Comparison of ENCODE assay signal across 15 cellular contexts in the genomic region with DNA sequence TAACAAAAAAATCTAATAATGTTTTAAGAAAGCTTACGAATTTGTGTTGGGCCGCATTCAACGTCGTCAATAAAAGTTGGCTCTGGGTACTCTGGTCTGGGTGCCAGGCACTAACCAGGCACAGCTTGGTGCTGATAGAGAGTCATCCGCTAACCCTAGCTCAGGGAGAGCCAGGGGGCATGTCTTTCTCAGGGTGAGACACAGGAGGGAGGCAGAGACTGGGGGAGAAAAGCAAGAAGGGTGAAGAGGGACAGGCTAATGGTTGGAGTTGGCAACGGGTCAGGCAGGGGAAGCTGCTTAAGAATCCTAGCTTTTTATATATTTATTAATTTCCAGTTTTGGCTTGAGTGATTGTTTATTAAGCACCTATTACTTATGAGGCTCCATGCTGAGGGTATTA.
DNase-seq lines count a peak whose midpoint lies in the region; ATAC-seq, FAIRE-seq and TF ChIP-seq lines count a peak whose summit lies in the region.
"Had no signal": no experiment of that assay in that cellular context is flagged by ENCODE, and none has a peak within 500 bp of the region (broad histone marks: within the 10 kb centered on the region; RNA-seq: fewer than 3 reads in every experiment).

No MANE protein-coding gene starts in this region.

- no peaks in the 10 kb centered on the region for H3K36me3 ChIP-seq in H1 (ENCODE audit: control insufficient read depth in 2 of 4, insufficient read depth in 4 of 4, low read length in 3 of 4)
- H3K36me3 ChIP-seq in mesendoderm (ENCODE audit: control insufficient read depth, insufficient read depth, low read length): no peaks in the 10 kb centered on the region
- H3K36me3 ChIP-seq: stomach had no signal

- no peak for FAIRE-seq in H1 (lab: Jason Lieb, UNC)
- FAIRE-seq: astrocyte had no signal

- H3K79me2 ChIP-seq in H1 (ENCODE audit: control insufficient read depth in 1 of 2, insufficient read depth in 2 of 2, low read length in 2 of 2) (no peaks in the 10 kb centered on the region), mesendoderm (ENCODE audit: control insufficient read depth, insufficient read depth, low read length) (no peaks in the 10 kb centered on the region)

- H3K36me3 Mint-ChIP-seq in activated CD4-positive, alpha-beta memory T cell treated with anti-CD3 and anti-CD28 coated beads, Interleukin-2, amount 10 ng/mL, durations not matched to agents 7 days and 5 days (ENCODE audit: low read depth): no peaks in the 10 kb centered on the region

- ATAC-seq in left colon: no peak

- H3K14ac ChIP-seq in H1 (ENCODE audit: insufficient read length): no peak overlapping the region

- in situ Hi-C loops in GM13977 (cut with MboI; ENCODE audit: low pct_unique_long_range_greater_than_20kb, low sequenced_read_pairs, unreplicated experiment): no loop called here

- H3K4ac ChIP-seq in H1 (replicated peaks; ENCODE audit: insufficient read length, low read depth, low read length) (no peak overlapping the region), mesendoderm (ENCODE audit: low read depth, low read length) (no peak overlapping the region)

- H2AFZ ChIP-seq in H1 (ENCODE audit: low read length): no peak overlapping the region

- no peak overlapping the region for H4K8ac ChIP-seq in H1 (ENCODE audit: extremely low read depth, insufficient read depth, low read length)
- H4K8ac ChIP-seq in mesendoderm (ENCODE audit: low read depth, low read length): no peak overlapping the region

- no peak overlapping the region for H3K56ac ChIP-seq in H1 (replicated peaks; ENCODE audit: insufficient read length, low read depth, low read length)
- no peak overlapping the region for H3K56ac ChIP-seq in mesendoderm (ENCODE audit: low read length)

- CTCF ChIA-PET in H1 (lab: Charles Lee; ENCODE audit: partially characterized antibody): interaction anchor here (0.7 to 3.7 kb wide), 13 partner anchors 9 to 322 kb away, joined by 3 to 15 read pairs (median 3); no protein-coding TSS in a partner anchor
- CTCF ChIA-PET in activated CD4-positive, alpha-beta memory T cell treated with anti-CD3 and anti-CD28 coated beads, Interleukin-2, amount 10 ng/mL, durations not matched to agents 7 days and 5 days (lab: Charles Lee): interaction anchor here (0.6 to 2.3 kb wide), 5 partner anchors 13 to 430 kb away, joined by 3 to 9 read pairs (median 4); no protein-coding TSS in a partner anchor

- no peak overlapping the region for H3K23ac ChIP-seq in H1 (ENCODE audit: insufficient read length)
- no peak overlapping the region for H3K23ac ChIP-seq in mesendoderm (ENCODE audit: low read length)

- no peaks in the 10 kb centered on the region for H4K20me1 ChIP-seq in H1 (replicated peaks in 1 of 2; ENCODE audit: control insufficient read depth in 1 of 2, insufficient read depth in 2 of 2, low read length in 2 of 2)

- TF ChIP-seq CTCF in GM13977 (IDR thresholded peaks at IDR 0.05; ENCODE audit: extremely low read depth, insufficient read depth, missing control alignments): peak; percentile 54
- TF ChIP-seq CTCF in H1 (IDR thresholded peaks at IDR 0.05; ENCODE audit: control extremely low read depth in 1 of 3, insufficient read depth in 1 of 3, low read depth in 1 of 3, low read length in 3 of 3): peak in 2 of 3 experiments; percentile 21 to 24; a peak in 1 of 4 replicates

- no peak for TF ChIP-seq EP300 in H1 (IDR thresholded peaks at IDR 0.05; ENCODE audit: borderline replicate concordance in 1 of 2, low read depth in 2 of 2, low read length in 2 of 2)

- no peak overlapping the region for H2AK5ac ChIP-seq in H1 (ENCODE audit: low read depth, low read length)
- H2AK5ac ChIP-seq in mesendoderm (ENCODE audit: low read length): no peak overlapping the region

- H3K4me1 ChIP-seq in H1 (replicated peaks in 1 of 4; ENCODE audit: control insufficient read depth in 3 of 4, insufficient read depth in 4 of 4, low read length in 3 of 4) (peaks cover 5 to 27% (median 11%) of the 10 kb centered on the region in 4 experiments; a peak in 6 of 7 replicates), mesendoderm (ENCODE audit: control insufficient read depth, low read depth, low read length) (peaks cover 6% of the 10 kb centered on the region)
- H3K4me1 ChIP-seq: stomach had no signal

- peak overlapping the region; percentile 5 for H4K91ac ChIP-seq in H1 (replicated peaks; ENCODE audit: insufficient read length, low read length)

- H2BK12ac ChIP-seq in H1 (ENCODE audit: low read depth, low read length): no peak overlapping the region

- WGBS in H1 (ENCODE audit: extremely low coverage in 1 of 2, insufficient coverage in 1 of 2, insufficient read length in 1 of 2, insufficient replicate concordance in 2 of 2, low coverage in 1 of 2, low lambda C conversion rate in 2 of 2, missing lambda C conversion rate in 1 of 2), 2 experiments: 85% methylated on average over 6 of the region's 6 CpGs; no CpG with 5 or more reads in 1 of the 2 experiments
- WGBS in mesendoderm (ENCODE audit: extremely low coverage, insufficient coverage, low lambda C conversion rate): no CpG with 5 or more reads among the region's 6 CpGs

- no peak overlapping the region for H3K4me3 Mint-ChIP-seq in activated CD4-positive, alpha-beta memory T cell treated with anti-CD3 and anti-CD28 coated beads, Interleukin-2, amount 10 ng/mL, durations not matched to agents 7 days and 5 days

- H2BK5ac ChIP-seq in H1 (ENCODE audit: low read depth, low read length) (no peak overlapping the region), mesendoderm (ENCODE audit: low read length) (no peak overlapping the region)

- no peaks in the 10 kb centered on the region for H3K4me1 Mint-ChIP-seq in activated CD4-positive, alpha-beta memory T cell treated with anti-CD3 and anti-CD28 coated beads, Interleukin-2, amount 10 ng/mL, durations not matched to agents 7 days and 5 days

- POLR2A ChIA-PET in H1 (lab: Charles Lee; ENCODE audit: partially characterized antibody): no interaction called here
- POLR2A ChIA-PET in activated CD4-positive, alpha-beta memory T cell treated with anti-CD3 and anti-CD28 coated beads, Interleukin-2, amount 10 ng/mL, durations not matched to agents 7 days and 5 days (lab: Charles Lee): no interaction called here

- H3K9me3 Mint-ChIP-seq in activated CD4-positive, alpha-beta memory T cell treated with anti-CD3 and anti-CD28 coated beads, Interleukin-2, amount 10 ng/mL, durations not matched to agents 7 days and 5 days: no peaks in the 10 kb centered on the region

- TF ChIP-seq POLR2A in H1 (IDR thresholded peaks at IDR 0.05; ENCODE audit: control extremely low read depth in 1 of 2, low read depth in 2 of 2, low read length in 2 of 2): no peak

- H2BK15ac ChIP-seq in H1 (ENCODE audit: low read length): no peak overlapping the region
- H2BK15ac ChIP-seq in mesendoderm (replicated peaks; ENCODE audit: low read depth): no peak overlapping the region

- H2BK20ac ChIP-seq in H1 (ENCODE audit: low read length): no peak overlapping the region

- no peaks in the 10 kb centered on the region for H3K27me3 ChIP-seq in H1 (replicated peaks in 1 of 4; ENCODE audit: control insufficient read depth in 3 of 4, extremely low read depth in 1 of 4, insufficient read depth in 3 of 4, low read length in 3 of 4)
- no peaks in the 10 kb centered on the region for H3K27me3 ChIP-seq in mesendoderm (ENCODE audit: insufficient read depth, low read length, poor library complexity)

- intact Hi-C loops in left colon (cut with DNase I, micrococcal nuclease): no loop called here

- peak; percentile 49 to 67 for TF ChIP-seq RAD21 in H1 (IDR thresholded peaks at IDR 0.05 in 1 of 2, conservative IDR thresholded peaks at IDR 0.05 in 1 of 2; ENCODE audit: low read depth in 2 of 2, low read length in 2 of 2)

- H3K27ac ChIP-seq in H1 (ENCODE audit: low read depth, low read length) (no peak overlapping the region), mesendoderm (ENCODE audit: low read depth, low read length) (peak overlapping the region; percentile 13)
- H3K27ac ChIP-seq: C4-2B, stomach had no signal

- H3K79me1 ChIP-seq in H1 (ENCODE audit: low read depth, low read length): no peaks in the 10 kb centered on the region
- no peaks in the 10 kb centered on the region for H3K79me1 ChIP-seq in mesendoderm (ENCODE audit: low read length)

- H3K9ac ChIP-seq in H1 (replicated peaks in 1 of 4; ENCODE audit: extremely low read depth in 1 of 4, low read depth in 3 of 4, low read length in 3 of 4) (no peak overlapping the region), mesendoderm (ENCODE audit: low read length) (no peak overlapping the region)

- H3K18ac ChIP-seq in H1 (ENCODE audit: extremely low read depth, low read length): no peak overlapping the region
- no peak overlapping the region for H3K18ac ChIP-seq in mesendoderm (ENCODE audit: low read length)

- peak; percentile 27 for DNase-seq in Ammon's horn (ENCODE audit: low spot score)
- DNase-seq in GM13977 (ENCODE audit: low spot score): no peak
- DNase-seq in H1 (ENCODE audit: low read depth in 1 of 2, low spot score in 2 of 2): no peak
- peak; percentile 39 for DNase-seq in mesendoderm
- DNase-seq in NCI-H2107 (lab: John Stamatoyannopoulos, UW): no peak
- DNase-seq in NCI-H526 treated with DMSO at 0.1 percent for 48 hours (lab: John Stamatoyannopoulos, UW): no peak
- no peak for DNase-seq in left colon
- no peak for DNase-seq in activated CD4-positive, alpha-beta memory T cell treated with anti-CD3 and anti-CD28 coated beads, Interleukin-2, amount 10 ng/mL, durations not matched to agents 7 days and 5 days
- DNase-seq: erythroblast; islet precursor cell; NCI-H1436 treated with DMSO at 0.1 percent for 48 hours; stimulated activated CD4-positive, alpha-beta T cell treated with anti-CD3 and anti-CD28 coated beads, Interleukin-2, amount 100 ng/mL, for 48 hours; stomach had no signal

- H3K9me3 ChIP-seq in H1 (ENCODE audit: insufficient read depth in 2 of 2, low read depth in 1 of 2, low read length in 1 of 2): no peaks in the 10 kb centered on the region; a peak in 1 of 4 replicates

- no peaks in the 10 kb centered on the region; the same call in 1 of the 2 replicates for H3K23me2 ChIP-seq in H1 (ENCODE audit: low read depth, low read length)

- H2BK120ac ChIP-seq in H1 (replicated peaks; ENCODE audit: low read depth, low read length) (no peak overlapping the region), mesendoderm (ENCODE audit: low read depth, low read length) (no peak overlapping the region)

- no peak overlapping the region for H4K5ac ChIP-seq in H1 (ENCODE audit: insufficient read length, low read depth, low read length)
- no peak overlapping the region for H4K5ac ChIP-seq in mesendoderm (ENCODE audit: low read length)

- peaks cover 2% of the 10 kb centered on the region for H3K27me3 Mint-ChIP-seq in activated CD4-positive, alpha-beta memory T cell treated with anti-CD3 and anti-CD28 coated beads, Interleukin-2, amount 10 ng/mL, durations not matched to agents 7 days and 5 days

- H3K4me3 ChIP-seq in H1 (ENCODE audit: extremely low read depth in 1 of 4, insufficient read depth in 2 of 4, low read depth in 3 of 4, low read length in 4 of 4): no peak overlapping the region
- H3K4me3 ChIP-seq in mesendoderm (ENCODE audit: low read length): no peak overlapping the region
- H3K4me3 ChIP-seq: stomach had no signal

- H3K4me2 ChIP-seq in H1 (ENCODE audit: insufficient read depth in 1 of 2, low read depth in 2 of 2, low read length in 2 of 2) (no peak overlapping the region), mesendoderm (ENCODE audit: low read length) (no peak overlapping the region)

- H3K27ac Mint-ChIP-seq in activated CD4-positive, alpha-beta memory T cell treated with anti-CD3 and anti-CD28 coated beads, Interleukin-2, amount 10 ng/mL, durations not matched to agents 7 days and 5 days: no peak overlapping the region

Comparison
In these comparisons a context has a peak if more than half of its experiments do, and no peak if none do; other contexts are left out.
1. DNase-seq: peak in Ammon's horn (single experiment) and mesendoderm (single experiment); none in GM13977 (single experiment), H1 (0 of 2), NCI-H2107 (single experiment), NCI-H526 treated with DMSO at 0.1 percent for 48 hours (single experiment), left colon (0 of 2) and activated CD4-positive, alpha-beta memory T cell treated with anti-CD3 and anti-CD28 coated beads, Interleukin-2, amount 10 ng/mL, durations not matched to agents 7 days and 5 days (single experiment).